8 cellular contexts compared by ENCODE assay signal in the genomic region with DNA sequence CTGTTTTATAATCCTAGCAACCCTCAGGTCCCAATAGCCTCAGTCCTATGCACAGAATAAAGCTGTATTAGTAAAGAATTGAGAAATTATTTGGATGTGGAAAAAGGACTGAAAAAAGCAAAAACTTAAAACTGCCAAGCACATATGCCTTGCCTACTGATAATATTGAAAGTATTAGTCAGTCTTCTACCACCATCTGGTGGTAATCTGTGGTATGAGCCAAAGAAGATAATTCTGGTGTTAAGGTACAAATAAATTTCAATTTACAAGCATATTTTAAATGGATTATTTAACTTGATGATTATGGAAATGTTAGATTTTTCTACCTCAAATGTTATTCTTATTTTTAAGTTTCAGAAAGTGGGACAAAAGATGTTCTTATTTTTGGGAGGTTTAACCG.
DNase-seq lines count a peak whose midpoint lies in the region; ATAC-seq and TF ChIP-seq lines count a peak whose summit lies in the region.

No MANE protein-coding gene starts in this region.

- H3K27me3 Mint-ChIP-seq in nephron (ENCODE audit: low read depth): no peaks in the 10 kb centered on the region
- no peaks in the 10 kb centered on the region for H3K27me3 Mint-ChIP-seq in stimulated activated naive B cell treated with anti-CD40 and anti-IgM and Interleukin-4, amounts not matched to agents 10 μg/mL and 1 μg/mL and 100 μg/mL, for 72 hours

- no peaks in the 10 kb centered on the region for H3K4me1 Mint-ChIP-seq in nephron
- H3K4me1 Mint-ChIP-seq in stimulated activated naive B cell treated with anti-CD40 and anti-IgM and Interleukin-4, amounts not matched to agents 10 μg/mL and 1 μg/mL and 100 μg/mL, for 72 hours: no peaks in the 10 kb centered on the region

- H3K4me3 Mint-ChIP-seq in nephron: no peak overlapping the region
- no peak overlapping the region for H3K4me3 Mint-ChIP-seq in stimulated activated naive B cell treated with anti-CD40 and anti-IgM and Interleukin-4, amounts not matched to agents 10 μg/mL and 1 μg/mL and 100 μg/mL, for 72 hours

- peak; percentile 62 for ATAC-seq in GM18499 (IDR thresholded peaks at IDR 0.05; ENCODE audit: insufficient read depth, unreplicated experiment)
- peak; percentile 64 for ATAC-seq in HG03045 (IDR thresholded peaks at IDR 0.05; ENCODE audit: unreplicated experiment)
- ATAC-seq in stimulated activated naive B cell treated with anti-CD40 and anti-IgM and Interleukin-4, amounts not matched to agents 10 μg/mL and 1 μg/mL and 100 μg/mL, for 72 hours (replicated peaks): no peak

- H3K36me3 Mint-ChIP-seq in nephron (ENCODE audit: low read depth): no peaks in the 10 kb centered on the region
- no peaks in the 10 kb centered on the region for H3K36me3 Mint-ChIP-seq in stimulated activated naive B cell treated with anti-CD40 and anti-IgM and Interleukin-4, amounts not matched to agents 10 μg/mL and 1 μg/mL and 100 μg/mL, for 72 hours

- peak; percentile 2 for DNase-seq in AG08396 (ENCODE audit: low spot score)
- peak; percentile 2 for DNase-seq in NCI-H446 treated with DMSO at 0.1 percent for 48 hours (lab: John Stamatoyannopoulos, UW)
- peak; percentile 61 for DNase-seq in dedifferentiated amniotic fluid mesenchymal stem cell (ENCODE audit: extremely low spot score)
- no peak for DNase-seq in NK-92 treated with Interleukin-12 subunit alpha and Interleukin-12 subunit beta, amount 100 ng/mL, for 24 hours (lab: John Stamatoyannopoulos, UW)
- DNase-seq in stimulated activated naive B cell treated with anti-CD40 and anti-IgM and Interleukin-4, amounts not matched to agents 10 μg/mL and 1 μg/mL and 100 μg/mL, for 72 hours: no peak

- no peaks in the 10 kb centered on the region for H3K9me3 Mint-ChIP-seq in nephron
- H3K9me3 Mint-ChIP-seq in stimulated activated naive B cell treated with anti-CD40 and anti-IgM and Interleukin-4, amounts not matched to agents 10 μg/mL and 1 μg/mL and 100 μg/mL, for 72 hours: no peaks in the 10 kb centered on the region

- H3K27ac Mint-ChIP-seq in nephron: no peak overlapping the region
- H3K27ac Mint-ChIP-seq in stimulated activated naive B cell treated with anti-CD40 and anti-IgM and Interleukin-4, amounts not matched to agents 10 μg/mL and 1 μg/mL and 100 μg/mL, for 72 hours: no peak overlapping the region

- peak; percentile 59 to 94 (median 73) for TF ChIP-seq CTCF in nephron (IDR thresholded peaks at IDR 0.05; ENCODE audit: unreplicated experiment in 3 of 3)

Comparison
In these comparisons a context has a peak if more than half of its experiments do, and no peak if none do; other contexts are left out.
1. DNase-seq: peak in AG08396 (single experiment), NCI-H446 treated with DMSO at 0.1 percent for 48 hours (single experiment) and dedifferentiated amniotic fluid mesenchymal stem cell (single experiment); none in NK-92 treated with Interleukin-12 subunit alpha and Interleukin-12 subunit beta, amount 100 ng/mL, for 24 hours (single experiment) and stimulated activated naive B cell treated with anti-CD40 and anti-IgM and Interleukin-4, amounts not matched to agents 10 μg/mL and 1 μg/mL and 100 μg/mL, for 72 hours (single experiment).
2. ATAC-seq: peak in GM18499 (single experiment) and HG03045 (single experiment); none in stimulated activated naive B cell treated with anti-CD40 and anti-IgM and Interleukin-4, amounts not matched to agents 10 μg/mL and 1 μg/mL and 100 μg/mL, for 72 hours (0 of 2).